In genomic region chr3:144502398-144502797, GRCh38 we compare ENCODE assay signal across 2 cellular contexts.
TF ChIP-seq lines count a peak whose summit lies in the region.

No MANE protein-coding gene starts in this region.

TF ChIP-seq in GM23338, 12 proteins besides CTCF, POLR2A, EP300 and RAD21 (continued from another document):
- TF ChIP-seq REST (IDR thresholded peaks at IDR 0.05; ENCODE audit: unreplicated experiment) (no peak), ZNF331 (CRISPR knock-in tag; IDR thresholded peaks at IDR 0.05; ENCODE audit: low read depth) (no peak), STAT1 (IDR thresholded peaks at IDR 0.05; ENCODE audit: unreplicated experiment) (no peak), ZNF462 (CRISPR knock-in tag; IDR thresholded peaks at IDR 0.05) (no peak), POLR2AphosphoS5 (IDR thresholded peaks at IDR 0.05; ENCODE audit: low read depth) (no peak), ETS1 (IDR thresholded peaks at IDR 0.05) (no peak), ZNF114 (CRISPR knock-in tag; IDR thresholded peaks at IDR 0.05) (no peak), EZH2 (IDR thresholded peaks at IDR 0.05; ENCODE audit: low read depth, unreplicated experiment) (no peak), EZH2phosphoT487 (IDR thresholded peaks at IDR 0.05; ENCODE audit: unreplicated experiment) (no peak), JUNB (IDR thresholded peaks at IDR 0.05; ENCODE audit: unreplicated experiment) (no peak), NANOG (IDR thresholded peaks at IDR 0.05; ENCODE audit: borderline replicate concordance) (no peak)

TF ChIP-seq in WTC11, 78 proteins besides CTCF, POLR2A, EP300 and RAD21 (continued from another document):
- TF ChIP-seq MLX (CRISPR knock-in tag; IDR thresholded peaks at IDR 0.05) (no peak), MXD4 (CRISPR knock-in tag; IDR thresholded peaks at IDR 0.05; ENCODE audit: borderline replicate concordance) (no peak), USF1 (CRISPR knock-in tag; IDR thresholded peaks at IDR 0.05) (no peak)
